9 cellular contexts compared by ENCODE assay signal in the genomic region with DNA sequence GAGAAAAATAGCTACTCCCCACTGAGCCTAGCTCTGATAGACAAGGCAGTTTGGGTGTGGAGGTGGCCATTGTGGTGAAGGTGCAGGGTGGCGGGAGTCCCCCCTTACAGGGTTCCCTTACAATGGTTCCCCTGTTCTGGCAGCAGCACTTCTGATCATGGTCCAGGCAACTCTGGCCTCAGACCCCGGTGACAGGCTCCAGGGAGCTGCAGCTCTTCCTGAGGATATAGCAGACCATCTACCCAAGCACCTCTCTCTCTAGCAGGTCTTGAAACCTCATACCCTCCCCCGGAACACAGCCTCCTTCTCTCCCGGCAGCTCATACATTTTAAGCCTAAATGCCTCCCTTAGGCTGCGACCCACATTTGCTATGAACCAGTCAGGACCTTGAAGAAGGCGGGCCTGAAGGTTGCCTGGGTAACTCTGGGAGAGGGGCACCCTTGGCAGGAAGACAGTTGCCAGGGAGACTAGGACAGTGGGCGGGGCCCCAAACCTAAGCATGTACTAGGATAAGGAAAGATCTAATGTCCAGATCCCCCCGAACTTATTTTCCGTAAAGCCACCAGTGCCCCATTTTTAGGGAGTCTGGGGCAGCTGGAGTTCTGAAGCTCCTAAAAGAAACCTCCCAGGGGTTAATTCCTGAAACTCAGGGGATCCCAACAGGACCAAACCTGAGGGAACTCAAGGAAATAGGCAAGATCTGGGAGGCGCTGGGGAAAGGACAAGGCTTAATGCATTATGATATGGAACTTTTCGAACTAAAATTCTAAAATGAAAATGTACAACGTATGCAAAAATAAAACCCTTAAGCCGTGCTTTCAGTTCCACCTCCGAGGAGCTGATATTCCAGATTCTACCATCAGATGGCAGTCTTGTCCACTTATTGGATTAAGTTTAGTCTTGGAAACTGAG. TPM values are rescaled to one million over a fixed set of nuclear protein-coding genes. Genes with fewer than 3 reads are reported as not detected.
DNase-seq lines count a peak whose midpoint lies in the region; ATAC-seq, FAIRE-seq and TF ChIP-seq lines count a peak whose summit lies in the region.
"Had no signal": no experiment of that assay in that cellular context is flagged by ENCODE, and none has a peak within 500 bp of the region (broad histone marks: within the 10 kb centered on the region; RNA-seq: fewer than 3 reads in every experiment).

No MANE protein-coding gene starts in this region.

- POLR2A ChIA-PET in CD4-positive, alpha-beta T cell (lab: Charles Lee) = interaction anchor here (0.6 to 3.1 kb wide), 36 partner anchors 9 to 1774 kb away, joined by 3 to 35 read pairs (median 5); partner anchors contain the start of genes BLOC1S1, CD63, CNPY2 and DNAJC14
- POLR2A ChIA-PET in H1 (lab: Charles Lee; ENCODE audit: partially characterized antibody) = interaction anchor here (0.6 to 34.1 kb wide), 22 partner anchors 9 to 341 kb away, joined by 3 to 809 read pairs (median 4); partner anchors contain the start of genes BLOC1S1, CD63, DGKA and DNAJC14

- peak overlapping the region; percentile 93 for H3K4me3 Mint-ChIP-seq in CD4-positive, alpha-beta T cell
- peak overlapping the region; percentile 92 for H3K4me3 Mint-ChIP-seq in memory B cell

- H3K27ac ChIP-seq in CD4-positive, alpha-beta T cell (ENCODE audit: low read depth, low read length) = peak overlapping the region; percentile 79
- peak overlapping the region; percentile 46; the same call in 1 of the 2 replicates for H3K27ac ChIP-seq in H1 (ENCODE audit: low read depth, low read length)
- H3K27ac ChIP-seq: epithelial cell of prostate had no signal

- no peaks in the 10 kb centered on the region for H3K9me3 Mint-ChIP-seq in CD4-positive, alpha-beta T cell
- H3K9me3 Mint-ChIP-seq in memory B cell = no peaks in the 10 kb centered on the region

- H3K79me2 ChIP-seq in H1 (ENCODE audit: control insufficient read depth in 1 of 2, insufficient read depth in 2 of 2, low read length in 2 of 2) = no peaks in the 10 kb centered on the region; a peak in 1 of 4 replicates

- H3K36me3 Mint-ChIP-seq in CD4-positive, alpha-beta T cell (ENCODE audit: low read depth) = no peaks in the 10 kb centered on the region
- H3K36me3 Mint-ChIP-seq in memory B cell = no peaks in the 10 kb centered on the region

- H3K79me1 ChIP-seq in H1 (ENCODE audit: low read depth, low read length) = no peaks in the 10 kb centered on the region

- H2BK5ac ChIP-seq in H1 (ENCODE audit: low read depth, low read length) = peak overlapping the region; percentile 84

- peak overlapping the region; percentile 45 to 65 (median 56) for H3K4me3 ChIP-seq in H1 (ENCODE audit: extremely low read depth in 1 of 4, insufficient read depth in 2 of 4, low read depth in 3 of 4, low read length in 4 of 4)

- peak; percentile 69 for FAIRE-seq in H1 (lab: Jason Lieb, UNC)

- H2AK5ac ChIP-seq in H1 (ENCODE audit: low read depth, low read length) = no peak overlapping the region

- H3K56ac ChIP-seq in H1 (replicated peaks; ENCODE audit: insufficient read length, low read depth, low read length) = peak overlapping the region; percentile 48

- 2% methylated on average over 14 of the region's 14 CpGs; no CpG with 5 or more reads in 1 of the 2 experiments for WGBS in H1 (ENCODE audit: extremely low coverage in 1 of 2, insufficient coverage in 1 of 2, insufficient read length in 1 of 2, insufficient replicate concordance in 2 of 2, low coverage in 1 of 2, low lambda C conversion rate in 2 of 2, missing lambda C conversion rate in 1 of 2), 2 experiments

- H3K18ac ChIP-seq in H1 (ENCODE audit: extremely low read depth, low read length) = peak overlapping the region; percentile 68

- H3K4me1 ChIP-seq in H1 (replicated peaks in 1 of 4; ENCODE audit: control insufficient read depth in 3 of 4, insufficient read depth in 4 of 4, low read length in 3 of 4) = peaks cover 2 to 23% (median 10%) of the 10 kb centered on the region in 4 experiments; a peak in 6 of 7 replicates

- intact Hi-C loops in CD4-positive, alpha-beta T cell (cut with DNase I, micrococcal nuclease) = loop anchor here (1.0 to 10.0 kb wide), 12 partner anchors 14 to 486 kb away; partner anchors contain the start of genes NABP2 (in 1 of the 2), ORMDL2 (in 1 of the 2), PA2G4 (in 1 of the 2) and RPS26 (in 1 of the 2)

- peaks cover 40% of the 10 kb centered on the region for H3K4me1 Mint-ChIP-seq in CD4-positive, alpha-beta T cell (ENCODE audit: low read depth)
- H3K4me1 Mint-ChIP-seq in memory B cell = peaks cover 23% of the 10 kb centered on the region

- TF ChIP-seq POLR2A in H1 (IDR thresholded peaks at IDR 0.05; ENCODE audit: control extremely low read depth in 1 of 2, low read depth in 2 of 2, low read length in 2 of 2) = peak in 1 of 2 experiments; percentile 61; a peak in 2 of 3 replicates

- H3K23me2 ChIP-seq in H1 (ENCODE audit: low read depth, low read length) = peaks cover 8% of the 10 kb centered on the region

- H3K27me3 ChIP-seq in CD4-positive, alpha-beta T cell (ENCODE audit: control insufficient read depth, insufficient read depth, low read length) = no peaks in the 10 kb centered on the region
- no peaks in the 10 kb centered on the region for H3K27me3 ChIP-seq in H1 (replicated peaks in 1 of 4; ENCODE audit: control insufficient read depth in 3 of 4, extremely low read depth in 1 of 4, insufficient read depth in 3 of 4, low read length in 3 of 4)

- H4K91ac ChIP-seq in H1 (replicated peaks; ENCODE audit: insufficient read length, low read length) = no peak overlapping the region

- TF ChIP-seq EP300 in H1 (IDR thresholded peaks at IDR 0.05; ENCODE audit: borderline replicate concordance in 1 of 2, low read depth in 2 of 2, low read length in 2 of 2) = no peak

- TF ChIP-seq RAD21 in H1 (IDR thresholded peaks at IDR 0.05 in 1 of 2, conservative IDR thresholded peaks at IDR 0.05 in 1 of 2; ENCODE audit: low read depth in 2 of 2, low read length in 2 of 2) = peak; percentile 91 to 92

- H4K5ac ChIP-seq in H1 (ENCODE audit: insufficient read length, low read depth, low read length) = peak overlapping the region; percentile 25

- DNase-seq in CD4-positive, alpha-beta T cell = peak; percentile 51 to 81 (median 72)
- DNase-seq in NCI-H748 treated with DMSO at 0.1 percent for 48 hours (lab: John Stamatoyannopoulos, UW) (peak; percentile 81), H1 (ENCODE audit: low read depth in 1 of 2, low spot score in 2 of 2) (peak in 1 of 2 experiments; percentile 88), memory B cell (ENCODE audit: low spot score in 2 of 2) (peak; percentile 90)
- peak; percentile 84 to 88 for DNase-seq in activated CD4-positive, alpha-beta T cell treated with anti-CD3 and anti-CD28 coated beads, Interleukin-2, amount 50 U/mL, for 48 hours
- DNase-seq in stimulated activated CD8-positive, alpha-beta memory T cell treated with anti-CD3 and anti-CD28 coated beads, Interleukin-12 subunit alpha, Interleukin-12 subunit beta, amount 100 ng/mL, for 4 hours (ENCODE audit: low read depth) = peak; percentile 41

- no peak overlapping the region for H2BK15ac ChIP-seq in H1 (ENCODE audit: low read length)

- no peak overlapping the region for H3K14ac ChIP-seq in H1 (ENCODE audit: insufficient read length)

- peak; percentile 88 for TF ChIP-seq CTCF in CD4-positive, alpha-beta T cell (IDR thresholded peaks at IDR 0.05)
- peak in 2 of 3 experiments; percentile 70 to 84; a peak in 3 of 4 replicates for TF ChIP-seq CTCF in H1 (IDR thresholded peaks at IDR 0.05; ENCODE audit: control extremely low read depth in 1 of 3, insufficient read depth in 1 of 3, low read depth in 1 of 3, low read length in 3 of 3)

- no peak overlapping the region for H4K8ac ChIP-seq in H1 (ENCODE audit: extremely low read depth, insufficient read depth, low read length)

- H2BK12ac ChIP-seq in H1 (ENCODE audit: low read depth, low read length) = no peak overlapping the region

- no peaks in the 10 kb centered on the region for H4K20me1 ChIP-seq in H1 (replicated peaks in 1 of 2; ENCODE audit: control insufficient read depth in 1 of 2, insufficient read depth in 2 of 2, low read length in 2 of 2)

- no peak overlapping the region for H3K4ac ChIP-seq in H1 (replicated peaks; ENCODE audit: insufficient read length, low read depth, low read length)

- CTCF ChIA-PET in CD4-positive, alpha-beta T cell (lab: Charles Lee) = interaction anchor here (0.7 to 3.8 kb wide), 39 partner anchors 9 to 451 kb away, joined by 3 to 46 read pairs (median 5); partner anchors contain the start of genes BLOC1S1, CD63, DNAJC14 and ESYT1
- CTCF ChIA-PET in H1 (lab: Charles Lee; ENCODE audit: partially characterized antibody) = interaction anchor here (0.6 to 11.1 kb wide), 60 partner anchors 9 to 1847 kb away, joined by 3 to 229 read pairs (median 5); partner anchors contain the start of genes BLOC1S1, CD63, DNAJC14 and ITGA7

- ATAC-seq in CD4-positive, alpha-beta T cell (ENCODE audit: poor library complexity) = peak; percentile 73
- ATAC-seq in GM19397 (IDR thresholded peaks at IDR 0.05; ENCODE audit: unreplicated experiment) = peak; percentile 88
- ATAC-seq in HG03558 (IDR thresholded peaks at IDR 0.05; ENCODE audit: extremely low read depth, unreplicated experiment) = peak; percentile 75
- ATAC-seq in memory B cell (ENCODE audit: low read depth) = peak; percentile 82

- H3K4me2 ChIP-seq in H1 (ENCODE audit: insufficient read depth in 1 of 2, low read depth in 2 of 2, low read length in 2 of 2) = peak overlapping the region; percentile 77 to 86

- H3K9me3 ChIP-seq in CD4-positive, alpha-beta T cell (ENCODE audit: control insufficient read depth, low read length) = no peaks in the 10 kb centered on the region
- no peaks in the 10 kb centered on the region for H3K9me3 ChIP-seq in H1 (ENCODE audit: insufficient read depth in 2 of 2, low read depth in 1 of 2, low read length in 1 of 2)

- peak overlapping the region in 3 of 4 experiments; percentile 29 to 38 (median 33); a peak in 6 of 7 replicates for H3K9ac ChIP-seq in H1 (replicated peaks in 1 of 4; ENCODE audit: extremely low read depth in 1 of 4, low read depth in 3 of 4, low read length in 3 of 4)

- H3K36me3 ChIP-seq in H1 (ENCODE audit: control insufficient read depth in 2 of 4, insufficient read depth in 4 of 4, low read length in 3 of 4) = no peaks in the 10 kb centered on the region

- peak overlapping the region; percentile 89 for H3K27ac Mint-ChIP-seq in CD4-positive, alpha-beta T cell
- peak overlapping the region; percentile 87 for H3K27ac Mint-ChIP-seq in memory B cell

- no peak overlapping the region for H2BK120ac ChIP-seq in H1 (replicated peaks; ENCODE audit: low read depth, low read length)

- no peak overlapping the region for H2BK20ac ChIP-seq in H1 (ENCODE audit: low read length)

- H3K27me3 Mint-ChIP-seq in CD4-positive, alpha-beta T cell = no peaks in the 10 kb centered on the region
- H3K27me3 Mint-ChIP-seq in memory B cell = peaks cover 2% of the 10 kb centered on the region

- H3K23ac ChIP-seq in H1 (ENCODE audit: insufficient read length) = no peak overlapping the region

- peak overlapping the region; percentile 88 for H2AFZ ChIP-seq in H1 (ENCODE audit: low read length)

RNA-seq across cellular contexts. Expression of gene GDF11, which starts 4.6 kb away (rescaled TPM):
- total RNA-seq in CD4-positive, alpha-beta T cell = 1 to 10 TPM; 4.4 to 6.6 TPM
- total RNA-seq in H1 (2021; fragmentation: NEBNext Ultra II Directional; extraction: Animal tissue kit (Norgen Biotek cat#: 25700)) = 15.1 and 18.2 TPM in 2 replicates
- 12.1 and 17.6 TPM in 2 replicates for polyA plus RNA-seq in H1 (2011; rRNA removed)
- 12.0 TPM for polyA plus RNA-seq in H1 (2011; cell fraction: cytosol; rRNA removed)
- polyA plus RNA-seq in H1 (2011; cell fraction: nucleus; rRNA removed) = 42.6 TPM
- 10.2 to 20.2 TPM (median 16.6 TPM) in 4 replicates for polyA plus RNA-seq in H1 (2012, experiment 1 of 2)
- polyA plus RNA-seq in H1 (2012, experiment 2 of 2) = 7.3 TPM
- polyA plus RNA-seq in H1 (2013, experiment 1 of 2) = 8.2 TPM
- 8.0 TPM for polyA plus RNA-seq in H1 (2013, experiment 2 of 2)
- 12.7 and 17.0 TPM in 2 replicates for polyA minus RNA-seq in H1 (2011; rRNA and poly(A)+ RNA removed)
- 10.0 TPM for polyA minus RNA-seq in H1 (2011; cell fraction: cytosol; rRNA and poly(A)+ RNA removed)
- 26.5 TPM for polyA minus RNA-seq in H1 (2011; cell fraction: nucleus; rRNA and poly(A)+ RNA removed)

RNA-seq across cellular contexts. Expression of gene CD63, which starts 9.6 kb away (rescaled TPM):
- 10 to 100 TPM; 34.0 to 36.4 TPM for total RNA-seq in CD4-positive, alpha-beta T cell
- 440 and 460 TPM in 2 replicates for total RNA-seq in H1 (2021; fragmentation: NEBNext Ultra II Directional; extraction: Animal tissue kit (Norgen Biotek cat#: 25700))
- polyA plus RNA-seq in H1 (2011; rRNA removed) = 525 and 526 TPM in 2 replicates
- 544 TPM for polyA plus RNA-seq in H1 (2011; cell fraction: cytosol; rRNA removed)
- 196 TPM for polyA plus RNA-seq in H1 (2011; cell fraction: nucleus; rRNA removed)
- 431 to 625 TPM (median 595 TPM) in 4 replicates for polyA plus RNA-seq in H1 (2012, experiment 1 of 2)
- 1,065 TPM for polyA plus RNA-seq in H1 (2012, experiment 2 of 2)
- 1,099 TPM for polyA plus RNA-seq in H1 (2013, experiment 1 of 2)
- polyA plus RNA-seq in H1 (2013, experiment 2 of 2) = 1,353 TPM
- 146 and 194 TPM in 2 replicates for polyA minus RNA-seq in H1 (2011; rRNA and poly(A)+ RNA removed)
- polyA minus RNA-seq in H1 (2011; cell fraction: cytosol; rRNA and poly(A)+ RNA removed) = 119 TPM
- polyA minus RNA-seq in H1 (2011; cell fraction: nucleus; rRNA and poly(A)+ RNA removed) = 71.1 TPM

RNA-seq across cellular contexts. Expression of gene RDH5, which starts 18.2 kb away (rescaled TPM):
- total RNA-seq in CD4-positive, alpha-beta T cell = 1 to 10 TPM; 8.8 TPM
- total RNA-seq in H1 (2021; fragmentation: NEBNext Ultra II Directional; extraction: Animal tissue kit (Norgen Biotek cat#: 25700)) = 4.2 and 4.5 TPM in 2 replicates
- 6.0 and 7.1 TPM in 2 replicates for polyA plus RNA-seq in H1 (2011; rRNA removed)
- polyA plus RNA-seq in H1 (2011; cell fraction: cytosol; rRNA removed) = 8.7 TPM
- 14.0 TPM for polyA plus RNA-seq in H1 (2011; cell fraction: nucleus; rRNA removed)
- 5.4 to 9.4 TPM (median 6.1 TPM) in 4 replicates for polyA plus RNA-seq in H1 (2012, experiment 1 of 2)
- 2.8 TPM for polyA plus RNA-seq in H1 (2012, experiment 2 of 2)
- polyA plus RNA-seq in H1 (2013, experiment 1 of 2) = 5.6 TPM
- 4.7 TPM for polyA plus RNA-seq in H1 (2013, experiment 2 of 2)
- 6.7 and 7.3 TPM in 2 replicates for polyA minus RNA-seq in H1 (2011; rRNA and poly(A)+ RNA removed)
- 3.8 TPM for polyA minus RNA-seq in H1 (2011; cell fraction: cytosol; rRNA and poly(A)+ RNA removed)
- polyA minus RNA-seq in H1 (2011; cell fraction: nucleus; rRNA and poly(A)+ RNA removed) = 14.1 TPM

RNA-seq across cellular contexts. Expression of gene BLOC1S1, which starts 22.5 kb away (rescaled TPM):
- 10 to 100 TPM; 34.8 to 36.9 TPM for total RNA-seq in CD4-positive, alpha-beta T cell
- 84.3 and 91.1 TPM in 2 replicates for total RNA-seq in H1 (2021; fragmentation: NEBNext Ultra II Directional; extraction: Animal tissue kit (Norgen Biotek cat#: 25700))
- polyA plus RNA-seq in H1 (2011; rRNA removed) = 149 and 185 TPM in 2 replicates
- polyA plus RNA-seq in H1 (2011; cell fraction: cytosol; rRNA removed) = 215 TPM
- polyA plus RNA-seq in H1 (2011; cell fraction: nucleus; rRNA removed) = 132 TPM
- polyA plus RNA-seq in H1 (2012, experiment 1 of 2) = 124 to 187 TPM (median 163 TPM) in 4 replicates
- 152 TPM for polyA plus RNA-seq in H1 (2012, experiment 2 of 2)
- polyA plus RNA-seq in H1 (2013, experiment 1 of 2) = 87.5 TPM
- polyA plus RNA-seq in H1 (2013, experiment 2 of 2) = 85.4 TPM
- 41.3 and 44.1 TPM in 2 replicates for polyA minus RNA-seq in H1 (2011; rRNA and poly(A)+ RNA removed)
- 24.3 TPM for polyA minus RNA-seq in H1 (2011; cell fraction: cytosol; rRNA and poly(A)+ RNA removed)
- 27.7 TPM for polyA minus RNA-seq in H1 (2011; cell fraction: nucleus; rRNA and poly(A)+ RNA removed)

RNA-seq across cellular contexts. Expression of gene ITGA7, which starts 30.7 kb away (rescaled TPM):
- 1 to 10 TPM; 1.2 to 1.6 TPM for total RNA-seq in CD4-positive, alpha-beta T cell
- total RNA-seq in H1 (2021; fragmentation: NEBNext Ultra II Directional; extraction: Animal tissue kit (Norgen Biotek cat#: 25700)) = 76.4 and 86.1 TPM in 2 replicates
- 57.6 and 81.5 TPM in 2 replicates for polyA plus RNA-seq in H1 (2011; rRNA removed)
- polyA plus RNA-seq in H1 (2011; cell fraction: cytosol; rRNA removed) = 83.6 TPM
- polyA plus RNA-seq in H1 (2011; cell fraction: nucleus; rRNA removed) = 576 TPM
- polyA plus RNA-seq in H1 (2012, experiment 1 of 2) = 88.5 to 116 TPM (median 98.2 TPM) in 4 replicates
- polyA plus RNA-seq in H1 (2012, experiment 2 of 2) = 49.5 TPM
- polyA plus RNA-seq in H1 (2013, experiment 1 of 2) = 53.7 TPM
- 44.3 TPM for polyA plus RNA-seq in H1 (2013, experiment 2 of 2)
- 39.1 and 41.6 TPM in 2 replicates for polyA minus RNA-seq in H1 (2011; rRNA and poly(A)+ RNA removed)
- polyA minus RNA-seq in H1 (2011; cell fraction: cytosol; rRNA and poly(A)+ RNA removed) = 30.8 TPM
- polyA minus RNA-seq in H1 (2011; cell fraction: nucleus; rRNA and poly(A)+ RNA removed) = 103 TPM

Comparison
In these comparisons a context has a peak if more than half of its experiments do, and no peak if none do; other contexts are left out.
1. RNA of gene CD63, which starts 9.6 kb away (total RNA-seq): 440 to 460 TPM in H1; 34.0 to 36.4 TPM in CD4-positive, alpha-beta T cell; every median in the first group is over 10 times any median in the second.
2. Peak in every context shown above with its lines, with median percentiles within 50 percentile points of each other: ATAC-seq.